Comparison of ENCODE assay signal across 9 cellular contexts in genomic region chr3:99498544-99499234, GRCh38.
DNase-seq lines count a peak whose midpoint lies in the region; ATAC-seq, FAIRE-seq and TF ChIP-seq lines count a peak whose summit lies in the region.
"Had no signal": no experiment of that assay in that cellular context is flagged by ENCODE, and none has a peak within 500 bp of the region (broad histone marks: within the 10 kb centered on the region; RNA-seq: fewer than 3 reads in every experiment).

No MANE protein-coding gene starts in this region.

- H2AK5ac ChIP-seq in H1 (ENCODE audit: low read depth, low read length), result no peak overlapping the region

- H3K4me3 ChIP-seq in H1 (ENCODE audit: extremely low read depth in 1 of 4, insufficient read depth in 2 of 4, low read depth in 3 of 4, low read length in 4 of 4), result no peak overlapping the region
- H3K4me3 ChIP-seq in psoas muscle, result no peak overlapping the region

- intact Hi-C loops in sciatic nerve (cut with DNase I) (no loop called here), psoas muscle (cut with DNase I) (loop anchor here in 1 of 2 donors (2.0 to 5.0 kb wide), 2 partner anchors 254 to 289 kb away; no protein-coding TSS in a partner anchor)

- no peak overlapping the region for H4K8ac ChIP-seq in H1 (ENCODE audit: extremely low read depth, insufficient read depth, low read length)

- H3K4ac ChIP-seq in H1 (replicated peaks; ENCODE audit: insufficient read length, low read depth, low read length), result no peak overlapping the region

- H3K18ac ChIP-seq in H1 (ENCODE audit: extremely low read depth, low read length), result no peak overlapping the region

- POLR2A ChIA-PET in H1 (lab: Charles Lee; ENCODE audit: partially characterized antibody), result no interaction called here

- no peaks in the 10 kb centered on the region for H3K9me3 ChIP-seq in H1 (ENCODE audit: insufficient read depth in 2 of 2, low read depth in 1 of 2, low read length in 1 of 2)
- no peaks in the 10 kb centered on the region for H3K9me3 ChIP-seq in psoas muscle

- H2AFZ ChIP-seq in H1 (ENCODE audit: low read length), result peak overlapping the region; percentile 95

- H3K4me1 ChIP-seq in H1 (replicated peaks in 1 of 4; ENCODE audit: control insufficient read depth in 3 of 4, insufficient read depth in 4 of 4, low read length in 3 of 4), result no peaks in the 10 kb centered on the region
- no peaks in the 10 kb centered on the region for H3K4me1 ChIP-seq in psoas muscle

- H2BK15ac ChIP-seq in H1 (ENCODE audit: low read length), result no peak overlapping the region

- no peak overlapping the region for H3K4me2 ChIP-seq in H1 (ENCODE audit: insufficient read depth in 1 of 2, low read depth in 2 of 2, low read length in 2 of 2)

- TF ChIP-seq EP300 in H1 (IDR thresholded peaks at IDR 0.05; ENCODE audit: borderline replicate concordance in 1 of 2, low read depth in 2 of 2, low read length in 2 of 2), result no peak

- no peak overlapping the region for H3K56ac ChIP-seq in H1 (replicated peaks; ENCODE audit: insufficient read length, low read depth, low read length)

- H3K36me3 ChIP-seq in H1 (ENCODE audit: control insufficient read depth in 2 of 4, insufficient read depth in 4 of 4, low read length in 3 of 4) (no peaks in the 10 kb centered on the region), psoas muscle (ENCODE audit: insufficient read depth in 1 of 2, low read depth in 1 of 2) (no peaks in the 10 kb centered on the region)

- no peak overlapping the region for H3K23ac ChIP-seq in H1 (ENCODE audit: insufficient read length)

- no peak for TF ChIP-seq POLR2A in H1 (IDR thresholded peaks at IDR 0.05; ENCODE audit: control extremely low read depth in 1 of 2, low read depth in 2 of 2, low read length in 2 of 2)

- H2BK120ac ChIP-seq in H1 (replicated peaks; ENCODE audit: low read depth, low read length), result no peak overlapping the region

- no peaks in the 10 kb centered on the region for H3K79me1 ChIP-seq in H1 (ENCODE audit: low read depth, low read length)

- H3K79me2 ChIP-seq in H1 (ENCODE audit: control insufficient read depth in 1 of 2, insufficient read depth in 2 of 2, low read length in 2 of 2), result no peaks in the 10 kb centered on the region

- WGBS in H1 (ENCODE audit: extremely low coverage in 1 of 2, insufficient coverage in 1 of 2, insufficient read length in 1 of 2, insufficient replicate concordance in 2 of 2, low coverage in 1 of 2, low lambda C conversion rate in 2 of 2, missing lambda C conversion rate in 1 of 2), 2 experiments, result 92% methylated on average over 8 of the region's 8 CpGs; no CpG with 5 or more reads in 1 of the 2 experiments
- WGBS in psoas muscle, 3 donors, result 63 to 74% (median 66%) methylated on average over 8 of the region's 8 CpGs

- no peak overlapping the region for H2BK5ac ChIP-seq in H1 (ENCODE audit: low read depth, low read length)

- H4K5ac ChIP-seq in H1 (ENCODE audit: insufficient read length, low read depth, low read length), result no peak overlapping the region

- H3K27me3 ChIP-seq in H1 (replicated peaks in 1 of 4; ENCODE audit: control insufficient read depth in 3 of 4, extremely low read depth in 1 of 4, insufficient read depth in 3 of 4, low read length in 3 of 4) (no peaks in the 10 kb centered on the region), psoas muscle (ENCODE audit: insufficient read depth in 3 of 3, low read length in 2 of 3) (no peaks in the 10 kb centered on the region)

- TF ChIP-seq RAD21 in H1 (IDR thresholded peaks at IDR 0.05 in 1 of 2, conservative IDR thresholded peaks at IDR 0.05 in 1 of 2; ENCODE audit: low read depth in 2 of 2, low read length in 2 of 2), result no peak

- no peak overlapping the region for H3K14ac ChIP-seq in H1 (ENCODE audit: insufficient read length)

- H3K27ac ChIP-seq in H1 (ENCODE audit: low read depth, low read length) (no peak overlapping the region), psoas muscle (no peak overlapping the region)

- H3K9ac ChIP-seq in H1 (replicated peaks in 1 of 4; ENCODE audit: extremely low read depth in 1 of 4, low read depth in 3 of 4, low read length in 3 of 4), result no peak overlapping the region

- no peak for DNase-seq in H1 (ENCODE audit: low read depth in 1 of 2, low spot score in 2 of 2)
- no peak for DNase-seq in sciatic nerve (ENCODE audit: low spot score)
- DNase-seq in NCI-H510A (lab: John Stamatoyannopoulos, UW), result no peak
- DNase-seq in psoas muscle, result no peak
- DNase-seq in NK-92 (lab: John Stamatoyannopoulos, UW; ENCODE audit: unreplicated experiment), result no peak
- DNase-seq: activated naive CD4-positive, alpha-beta T cell treated with anti-CD3 and anti-CD28 coated beads, Interleukin-2, amount 50 U/mL, for 16 hours had no signal

- H3K23me2 ChIP-seq in H1 (ENCODE audit: low read depth, low read length), result no peaks in the 10 kb centered on the region

- CTCF ChIA-PET in H1 (lab: Charles Lee; ENCODE audit: partially characterized antibody), result interaction anchor here (0.6 to 5.4 kb wide), 47 partner anchors 9 to 540 kb away, joined by 3 to 30 read pairs (median 3); no protein-coding TSS in a partner anchor

- H4K91ac ChIP-seq in H1 (replicated peaks; ENCODE audit: insufficient read length, low read length), result no peak overlapping the region

- no peaks in the 10 kb centered on the region for H4K20me1 ChIP-seq in H1 (replicated peaks in 1 of 2; ENCODE audit: control insufficient read depth in 1 of 2, insufficient read depth in 2 of 2, low read length in 2 of 2)

- no peak for FAIRE-seq in H1 (lab: Jason Lieb, UNC)

- ATAC-seq in GM19023 (IDR thresholded peaks at IDR 0.05; ENCODE audit: unreplicated experiment), result peak; percentile 11
- peak; percentile 23 for ATAC-seq in HG03175 (IDR thresholded peaks at IDR 0.05; ENCODE audit: unreplicated experiment)
- ATAC-seq in sciatic nerve, result peak; percentile 70
- no peak for ATAC-seq in HG03571 (IDR thresholded peaks at IDR 0.05; ENCODE audit: unreplicated experiment)
- no peak for ATAC-seq in psoas muscle

- H2BK20ac ChIP-seq in H1 (ENCODE audit: low read length), result no peak overlapping the region

- TF ChIP-seq CTCF in H1 (IDR thresholded peaks at IDR 0.05; ENCODE audit: control extremely low read depth in 1 of 3, insufficient read depth in 1 of 3, low read depth in 1 of 3, low read length in 3 of 3) (no peak), psoas muscle (IDR thresholded peaks at IDR 0.05) (no peak)

- no peak overlapping the region for H2BK12ac ChIP-seq in H1 (ENCODE audit: low read depth, low read length)

TF ChIP-seq in H1, 55 proteins besides CTCF, POLR2A, EP300 and RAD21:
- TF ChIP-seq SUZ12 (IDR thresholded peaks at IDR 0.05; ENCODE audit: low read length), result no peak
- TF ChIP-seq SP2 (IDR thresholded peaks at IDR 0.05; ENCODE audit: low read length), result no peak
- TF ChIP-seq BACH1 (IDR thresholded peaks at IDR 0.05; ENCODE audit: low read length), result no peak
- no peak for TF ChIP-seq CBX8 (IDR thresholded peaks at IDR 0.05; ENCODE audit: borderline replicate concordance, low read depth, low read length)
- TF ChIP-seq TAF1 (IDR thresholded peaks at IDR 0.05; ENCODE audit: low read depth, low read length), result no peak
TF ChIP-seq in H1: peak in this region for 0.

Comparison
In these comparisons a context has a peak if more than half of its experiments do, and no peak if none do; other contexts are left out.
1. ATAC-seq: peak in GM19023 (single experiment), HG03175 (single experiment) and sciatic nerve (single experiment); none in HG03571 (single experiment) and psoas muscle (0 of 4).